9 cellular contexts compared by ENCODE assay signal in genomic region chr7:99372275-99373085, GRCh38. TPM values are rescaled to one million over a fixed set of nuclear protein-coding genes. Genes with fewer than 3 reads are reported as not detected.
DNase-seq lines count a peak whose midpoint lies in the region; ATAC-seq and TF ChIP-seq lines count a peak whose summit lies in the region.
"Had no signal": no experiment of that assay in that cellular context is flagged by ENCODE, and none has a peak within 500 bp of the region (broad histone marks: within the 10 kb centered on the region; RNA-seq: fewer than 3 reads in every experiment).

No MANE protein-coding gene starts in this region.

- H3K4me1 Mint-ChIP-seq in HFFc6 (ENCODE audit: low read depth), result peaks cover 17% of the 10 kb centered on the region
- peaks cover 9% of the 10 kb centered on the region for H3K4me1 Mint-ChIP-seq in central memory CD8-positive, alpha-beta T cell
- H3K4me1 Mint-ChIP-seq in mesothelial cell of epicardium, result peaks cover 19% of the 10 kb centered on the region

- H3K9me3 Mint-ChIP-seq in HFFc6 (no peaks in the 10 kb centered on the region), mesothelial cell of epicardium (no peaks in the 10 kb centered on the region)
- no peaks in the 10 kb centered on the region for H3K9me3 Mint-ChIP-seq in central memory CD8-positive, alpha-beta T cell

- DNase-seq in ACHN (peak; percentile 91), HFFc6 (peak; percentile 28), mesothelial cell of epicardium (ENCODE audit: low spot score in 2 of 2, unreplicated experiment in 2 of 2) (no peak), NCI-H187 (lab: John Stamatoyannopoulos, UW) (no peak), NCI-H526 (lab: John Stamatoyannopoulos, UW) (no peak), OCI-M2 (lab: John Stamatoyannopoulos, UW; ENCODE audit: unreplicated experiment) (no peak)
- no peak for DNase-seq in central memory CD8-positive, alpha-beta T cell (ENCODE audit: low spot score in 2 of 2)
- DNase-seq: SK-N-SH had no signal

- H3K27me3 Mint-ChIP-seq in HFFc6 (ENCODE audit: insufficient read depth) (peaks cover 3% of the 10 kb centered on the region; the same call in 1 of the 2 replicates), mesothelial cell of epicardium (ENCODE audit: low read depth) (no peaks in the 10 kb centered on the region)
- H3K27me3 Mint-ChIP-seq in central memory CD8-positive, alpha-beta T cell, result no peaks in the 10 kb centered on the region

- H3K4me3 Mint-ChIP-seq in HFFc6, result peak overlapping the region; percentile 66; the same call in 1 of the 2 replicates
- H3K4me3 Mint-ChIP-seq in central memory CD8-positive, alpha-beta T cell, result peak overlapping the region; percentile 75
- H3K4me3 Mint-ChIP-seq in mesothelial cell of epicardium, result peak overlapping the region; percentile 68

- ATAC-seq in central memory CD8-positive, alpha-beta T cell (replicated peaks; ENCODE audit: extremely low read depth, poor library complexity, severe bottlenecking), result no peak
- ATAC-seq in GM18867 (IDR thresholded peaks at IDR 0.05; ENCODE audit: unreplicated experiment), result no peak

- TF ChIP-seq CTCF in HFFc6 (IDR thresholded peaks at IDR 0.05) (no peak), mesothelial cell of epicardium (IDR thresholded peaks at IDR 0.05; ENCODE audit: unreplicated experiment) (no peak)

- H3K27ac Mint-ChIP-seq in HFFc6 (peak overlapping the region; percentile 60), mesothelial cell of epicardium (peak overlapping the region; percentile 93)
- peak overlapping the region; percentile 58 for H3K27ac Mint-ChIP-seq in central memory CD8-positive, alpha-beta T cell (ENCODE audit: low read depth)

- in situ Hi-C loops in ACHN (cut with HindIII; ENCODE audit: low pct_ligation_motif_present, low pct_unique_long_range_greater_than_20kb, low sequenced_read_pairs), result no loop called here

- H3K36me3 Mint-ChIP-seq in HFFc6 (ENCODE audit: low read depth) (no peaks in the 10 kb centered on the region), mesothelial cell of epicardium (no peaks in the 10 kb centered on the region)
- H3K36me3 Mint-ChIP-seq in central memory CD8-positive, alpha-beta T cell (ENCODE audit: insufficient read depth), result peaks cover 32% of the 10 kb centered on the region

RNA-seq across cellular contexts. Expression of gene ARPC1B, which starts 2.0 kb away (rescaled TPM):
- 100 to 1,000 TPM; 233 to 281 (median 249) TPM for total RNA-seq in HFFc6 (2021; fragmentation: NEBNext Ultra II Directional; extraction: Animal tissue kit (Norgen Biotek cat#: 25700))
- 30.0 to 35.3 TPM (median 32.5 TPM) in 3 replicates for total RNA-seq in mesothelial cell of epicardium

RNA-seq across cellular contexts. Expression of gene PDAP1, which starts 35.9 kb away (rescaled TPM):
- 100 to 1,000 TPM; 148 to 213 (median 180) TPM for total RNA-seq in HFFc6 (2021; fragmentation: NEBNext Ultra II Directional; extraction: Animal tissue kit (Norgen Biotek cat#: 25700))
- total RNA-seq in mesothelial cell of epicardium, result 98.2 to 103 TPM (median 99.4 TPM) in 3 replicates

RNA-seq across cellular contexts. Expression of gene BUD31, which starts 36.3 kb away (rescaled TPM):
- total RNA-seq in HFFc6 (2021; fragmentation: NEBNext Ultra II Directional; extraction: Animal tissue kit (Norgen Biotek cat#: 25700)), result 100 to 1,000 TPM; 134 to 147 (median 146) TPM
- total RNA-seq in mesothelial cell of epicardium, result 63.1 to 79.2 TPM (median 70.3 TPM) in 3 replicates

RNA-seq across cellular contexts. Expression of gene ARPC1A, which starts 46.8 kb away (rescaled TPM):
- total RNA-seq in HFFc6 (2021; fragmentation: NEBNext Ultra II Directional; extraction: Animal tissue kit (Norgen Biotek cat#: 25700)), result 100 to 1,000 TPM; 261 to 285 (median 281) TPM
- total RNA-seq in mesothelial cell of epicardium, result 97.1 to 102 TPM (median 99.3 TPM) in 3 replicates

Comparison
In these comparisons a context has a peak if more than half of its experiments do, and no peak if none do; other contexts are left out.
1. DNase-seq: peak in ACHN (single experiment) and HFFc6 (single experiment); none in central memory CD8-positive, alpha-beta T cell (0 of 2), mesothelial cell of epicardium (0 of 2), NCI-H187 (0 of 2), NCI-H526 (0 of 2) and OCI-M2 (single experiment).
2. Peak in every context shown above with its lines, with median percentiles within 50 percentile points of each other: H3K27ac Mint-ChIP-seq and H3K4me3 Mint-ChIP-seq.